Comparison of ENCODE assay signal across 1 cellular context in genomic region chr20:50790651-50791277, GRCh38.
TF ChIP-seq lines count a peak whose summit lies in the region.

No MANE protein-coding gene starts in this region.

TF ChIP-seq in HEK293, 187 proteins besides CTCF, POLR2A, EP300 and RAD21 (continued from another document and continues in another):
- TF ChIP-seq, protein P1, sequence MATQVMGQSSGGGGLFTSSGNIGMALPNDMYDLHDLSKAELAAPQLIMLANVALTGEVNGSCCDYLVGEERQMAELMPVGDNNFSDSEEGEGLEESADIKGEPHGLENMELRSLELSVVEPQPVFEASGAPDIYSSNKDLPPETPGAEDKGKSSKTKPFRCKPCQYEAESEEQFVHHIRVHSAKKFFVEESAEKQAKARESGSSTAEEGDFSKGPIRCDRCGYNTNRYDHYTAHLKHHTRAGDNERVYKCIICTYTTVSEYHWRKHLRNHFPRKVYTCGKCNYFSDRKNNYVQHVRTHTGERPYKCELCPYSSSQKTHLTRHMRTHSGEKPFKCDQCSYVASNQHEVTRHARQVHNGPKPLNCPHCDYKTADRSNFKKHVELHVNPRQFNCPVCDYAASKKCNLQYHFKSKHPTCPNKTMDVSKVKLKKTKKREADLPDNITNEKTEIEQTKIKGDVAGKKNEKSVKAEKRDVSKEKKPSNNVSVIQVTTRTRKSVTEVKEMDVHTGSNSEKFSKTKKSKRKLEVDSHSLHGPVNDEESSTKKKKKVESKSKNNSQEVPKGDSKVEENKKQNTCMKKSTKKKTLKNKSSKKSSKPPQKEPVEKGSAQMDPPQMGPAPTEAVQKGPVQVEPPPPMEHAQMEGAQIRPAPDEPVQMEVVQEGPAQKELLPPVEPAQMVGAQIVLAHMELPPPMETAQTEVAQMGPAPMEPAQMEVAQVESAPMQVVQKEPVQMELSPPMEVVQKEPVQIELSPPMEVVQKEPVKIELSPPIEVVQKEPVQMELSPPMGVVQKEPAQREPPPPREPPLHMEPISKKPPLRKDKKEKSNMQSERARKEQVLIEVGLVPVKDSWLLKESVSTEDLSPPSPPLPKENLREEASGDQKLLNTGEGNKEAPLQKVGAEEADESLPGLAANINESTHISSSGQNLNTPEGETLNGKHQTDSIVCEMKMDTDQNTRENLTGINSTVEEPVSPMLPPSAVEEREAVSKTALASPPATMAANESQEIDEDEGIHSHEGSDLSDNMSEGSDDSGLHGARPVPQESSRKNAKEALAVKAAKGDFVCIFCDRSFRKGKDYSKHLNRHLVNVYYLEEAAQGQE (tag by site-specific recombination; IDR thresholded peaks at IDR 0.05) = peak; percentile 12; the same call in 1 of the 2 replicates
- TF ChIP-seq ZNF169 (tag by site-specific recombination; IDR thresholded peaks at IDR 0.05) (no peak), ZNF560 (tag by site-specific recombination; IDR thresholded peaks at IDR 0.05; ENCODE audit: borderline replicate concordance) (no peak), ZXDB (tag by site-specific recombination; IDR thresholded peaks at IDR 0.05) (peak; percentile 100), ZNF776 (tag by site-specific recombination; IDR thresholded peaks at IDR 0.05; ENCODE audit: borderline replicate concordance) (no peak), ZNF830 (tag by site-specific recombination; IDR thresholded peaks at IDR 0.05; ENCODE audit: low read depth) (no peak), YY2 (tag by site-specific recombination; IDR thresholded peaks at IDR 0.05) (no peak), ZFP41 (tag by site-specific recombination; IDR thresholded peaks at IDR 0.05; ENCODE audit: borderline replicate concordance) (no peak), ZNF248 (tag by site-specific recombination; IDR thresholded peaks at IDR 0.05) (no peak), ZFP3 (tag by site-specific recombination; IDR thresholded peaks at IDR 0.05; ENCODE audit: low read depth) (no peak), ZNF19 (tag by site-specific recombination; IDR thresholded peaks at IDR 0.05; ENCODE audit: low read depth) (no peak), ZNF24 (tag by site-specific recombination; IDR thresholded peaks at IDR 0.05) (peak; percentile 69), ZNF416 (tag by site-specific recombination; IDR thresholded peaks at IDR 0.05) (no peak), PRDM1 (tag by site-specific recombination; IDR thresholded peaks at IDR 0.05) (no peak), ZNF621 (tag by site-specific recombination; IDR thresholded peaks at IDR 0.05) (no peak), ZFP37 (tag by site-specific recombination; IDR thresholded peaks at IDR 0.05) (no peak), GFI1B (tag by site-specific recombination; IDR thresholded peaks at IDR 0.05) (no peak), ZNF266 (tag by site-specific recombination; IDR thresholded peaks at IDR 0.05; ENCODE audit: low read depth) (no peak), ZNF677 (tag by site-specific recombination; IDR thresholded peaks at IDR 0.05) (no peak), ZBTB11 (tag by site-specific recombination; conservative IDR thresholded peaks at IDR 0.05; ENCODE audit: low read depth) (no peak), ZNF214 (tag by site-specific recombination; IDR thresholded peaks at IDR 0.05; ENCODE audit: borderline replicate concordance) (no peak), ZNF658 (tag by site-specific recombination; IDR thresholded peaks at IDR 0.05) (no peak), HOXC10 (CRISPR knock-in tag; IDR thresholded peaks at IDR 0.05) (no peak), OSR2 (tag by site-specific recombination; IDR thresholded peaks at IDR 0.05) (peak; percentile 66), ZNF350 (tag by site-specific recombination; IDR thresholded peaks at IDR 0.05) (no peak), ZNF610 (tag by site-specific recombination; IDR thresholded peaks at IDR 0.05; ENCODE audit: borderline replicate concordance) (peak; percentile 85), ZNF132 (tag by site-specific recombination; IDR thresholded peaks at IDR 0.05; ENCODE audit: borderline replicate concordance) (no peak), ZNF704 (tag by site-specific recombination; IDR thresholded peaks at IDR 0.05) (no peak), KLF16 (tag by site-specific recombination; IDR thresholded peaks at IDR 0.05) (peak; percentile 89), ZNF426 (tag by site-specific recombination; IDR thresholded peaks at IDR 0.05) (peak; percentile 7; the same call in 1 of the 2 replicates), SP2 (tag by site-specific recombination; IDR thresholded peaks at IDR 0.05) (peak; percentile 54), ZNF148 (tag by site-specific recombination; IDR thresholded peaks at IDR 0.05; ENCODE audit: borderline replicate concordance) (no peak), ZNF112 (tag by site-specific recombination; IDR thresholded peaks at IDR 0.05) (no peak), SCRT1 (tag by site-specific recombination; IDR thresholded peaks at IDR 0.05; ENCODE audit: borderline replicate concordance) (no peak), ZNF138 (tag by site-specific recombination; IDR thresholded peaks at IDR 0.05; ENCODE audit: borderline replicate concordance) (no peak), SP7 (tag by site-specific recombination; IDR thresholded peaks at IDR 0.05) (peak; percentile 89), HOXD13 (CRISPR knock-in tag; IDR thresholded peaks at IDR 0.05; ENCODE audit: borderline replicate concordance) (no peak), MYNN (tag by site-specific recombination; IDR thresholded peaks at IDR 0.05; ENCODE audit: borderline replicate concordance) (no peak), ZNF548 (tag by site-specific recombination; IDR thresholded peaks at IDR 0.05) (no peak)
- TF ChIP-seq, protein P2, sequence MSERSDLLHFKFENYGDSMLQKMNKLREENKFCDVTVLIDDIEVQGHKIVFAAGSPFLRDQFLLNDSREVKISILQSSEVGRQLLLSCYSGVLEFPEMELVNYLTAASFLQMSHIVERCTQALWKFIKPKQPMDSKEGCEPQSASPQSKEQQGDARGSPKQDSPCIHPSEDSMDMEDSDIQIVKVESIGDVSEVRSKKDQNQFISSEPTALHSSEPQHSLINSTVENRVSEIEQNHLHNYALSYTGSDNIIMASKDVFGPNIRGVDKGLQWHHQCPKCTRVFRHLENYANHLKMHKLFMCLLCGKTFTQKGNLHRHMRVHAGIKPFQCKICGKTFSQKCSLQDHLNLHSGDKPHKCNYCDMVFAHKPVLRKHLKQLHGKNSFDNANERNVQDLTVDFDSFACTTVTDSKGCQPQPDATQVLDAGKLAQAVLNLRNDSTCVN (tag by site-specific recombination; optimal IDR thresholded peaks at IDR 0.05) = peak; percentile 71
- TF ChIP-seq, protein P3, sequence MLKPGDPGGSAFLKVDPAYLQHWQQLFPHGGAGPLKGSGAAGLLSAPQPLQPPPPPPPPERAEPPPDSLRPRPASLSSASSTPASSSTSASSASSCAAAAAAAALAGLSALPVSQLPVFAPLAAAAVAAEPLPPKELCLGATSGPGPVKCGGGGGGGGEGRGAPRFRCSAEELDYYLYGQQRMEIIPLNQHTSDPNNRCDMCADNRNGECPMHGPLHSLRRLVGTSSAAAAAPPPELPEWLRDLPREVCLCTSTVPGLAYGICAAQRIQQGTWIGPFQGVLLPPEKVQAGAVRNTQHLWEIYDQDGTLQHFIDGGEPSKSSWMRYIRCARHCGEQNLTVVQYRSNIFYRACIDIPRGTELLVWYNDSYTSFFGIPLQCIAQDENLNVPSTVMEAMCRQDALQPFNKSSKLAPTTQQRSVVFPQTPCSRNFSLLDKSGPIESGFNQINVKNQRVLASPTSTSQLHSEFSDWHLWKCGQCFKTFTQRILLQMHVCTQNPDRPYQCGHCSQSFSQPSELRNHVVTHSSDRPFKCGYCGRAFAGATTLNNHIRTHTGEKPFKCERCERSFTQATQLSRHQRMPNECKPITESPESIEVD (tag by site-specific recombination; IDR thresholded peaks at IDR 0.05) = no peak
- TF ChIP-seq, protein P4, sequence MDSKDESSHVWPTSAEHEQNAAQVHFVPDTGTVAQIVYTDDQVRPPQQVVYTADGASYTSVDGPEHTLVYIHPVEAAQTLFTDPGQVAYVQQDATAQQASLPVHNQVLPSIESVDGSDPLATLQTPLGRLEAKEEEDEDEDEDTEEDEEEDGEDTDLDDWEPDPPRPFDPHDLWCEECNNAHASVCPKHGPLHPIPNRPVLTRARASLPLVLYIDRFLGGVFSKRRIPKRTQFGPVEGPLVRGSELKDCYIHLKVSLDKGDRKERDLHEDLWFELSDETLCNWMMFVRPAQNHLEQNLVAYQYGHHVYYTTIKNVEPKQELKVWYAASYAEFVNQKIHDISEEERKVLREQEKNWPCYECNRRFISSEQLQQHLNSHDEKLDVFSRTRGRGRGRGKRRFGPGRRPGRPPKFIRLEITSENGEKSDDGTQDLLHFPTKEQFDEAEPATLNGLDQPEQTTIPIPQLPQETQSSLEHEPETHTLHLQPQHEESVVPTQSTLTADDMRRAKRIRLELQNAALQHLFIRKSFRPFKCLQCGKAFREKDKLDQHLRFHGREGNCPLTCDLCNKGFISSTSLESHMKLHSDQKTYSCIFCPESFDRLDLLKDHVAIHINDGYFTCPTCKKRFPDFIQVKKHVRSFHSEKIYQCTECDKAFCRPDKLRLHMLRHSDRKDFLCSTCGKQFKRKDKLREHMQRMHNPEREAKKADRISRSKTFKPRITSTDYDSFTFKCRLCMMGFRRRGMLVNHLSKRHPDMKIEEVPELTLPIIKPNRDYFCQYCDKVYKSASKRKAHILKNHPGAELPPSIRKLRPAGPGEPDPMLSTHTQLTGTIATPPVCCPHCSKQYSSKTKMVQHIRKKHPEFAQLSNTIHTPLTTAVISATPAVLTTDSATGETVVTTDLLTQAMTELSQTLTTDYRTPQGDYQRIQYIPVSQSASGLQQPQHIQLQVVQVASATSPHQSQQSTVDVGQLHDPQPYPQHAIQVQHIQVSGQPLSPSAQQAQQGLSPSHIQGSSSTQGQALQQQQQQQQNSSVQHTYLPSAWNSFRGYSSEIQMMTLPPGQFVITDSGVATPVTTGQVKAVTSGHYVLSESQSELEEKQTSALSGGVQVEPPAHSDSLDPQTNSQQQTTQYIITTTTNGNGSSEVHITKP (tag by site-specific recombination; IDR thresholded peaks at IDR 0.05) = peak; percentile 69
- TF ChIP-seq, protein P5, sequence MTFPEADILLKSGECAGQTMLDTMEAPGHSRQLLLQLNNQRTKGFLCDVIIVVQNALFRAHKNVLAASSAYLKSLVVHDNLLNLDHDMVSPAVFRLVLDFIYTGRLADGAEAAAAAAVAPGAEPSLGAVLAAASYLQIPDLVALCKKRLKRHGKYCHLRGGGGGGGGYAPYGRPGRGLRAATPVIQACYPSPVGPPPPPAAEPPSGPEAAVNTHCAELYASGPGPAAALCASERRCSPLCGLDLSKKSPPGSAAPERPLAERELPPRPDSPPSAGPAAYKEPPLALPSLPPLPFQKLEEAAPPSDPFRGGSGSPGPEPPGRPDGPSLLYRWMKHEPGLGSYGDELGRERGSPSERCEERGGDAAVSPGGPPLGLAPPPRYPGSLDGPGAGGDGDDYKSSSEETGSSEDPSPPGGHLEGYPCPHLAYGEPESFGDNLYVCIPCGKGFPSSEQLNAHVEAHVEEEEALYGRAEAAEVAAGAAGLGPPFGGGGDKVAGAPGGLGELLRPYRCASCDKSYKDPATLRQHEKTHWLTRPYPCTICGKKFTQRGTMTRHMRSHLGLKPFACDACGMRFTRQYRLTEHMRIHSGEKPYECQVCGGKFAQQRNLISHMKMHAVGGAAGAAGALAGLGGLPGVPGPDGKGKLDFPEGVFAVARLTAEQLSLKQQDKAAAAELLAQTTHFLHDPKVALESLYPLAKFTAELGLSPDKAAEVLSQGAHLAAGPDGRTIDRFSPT (tag by site-specific recombination; IDR thresholded peaks at IDR 0.05) = peak; percentile 94
